Comparison of ENCODE assay signal across 1 cellular context in genomic region chr22:41239443-41240128, GRCh38.
TF ChIP-seq lines count a peak whose summit lies in the region.

No MANE protein-coding gene starts in this region.

TF ChIP-seq in IMR-90, 13 proteins besides CTCF, POLR2A, EP300 and RAD21:
- TF ChIP-seq CHD1 (IDR thresholded peaks at IDR 0.05; ENCODE audit: low read depth, low read length) (no peak), MXI1 (IDR thresholded peaks at IDR 0.05; ENCODE audit: borderline replicate concordance, low read depth, low read length) (no peak), MAZ (IDR thresholded peaks at IDR 0.05; ENCODE audit: borderline replicate concordance, low read depth, low read length) (no peak), BHLHE40 (IDR thresholded peaks at IDR 0.05; ENCODE audit: low read depth, low read length) (no peak), CEBPB (IDR thresholded peaks at IDR 0.05; ENCODE audit: low read depth, low read length) (no peak), NFE2L2 (IDR thresholded peaks at IDR 0.05; ENCODE audit: low read depth, low read length) (no peak), USF2 (IDR thresholded peaks at IDR 0.05; ENCODE audit: low read depth, low read length) (no peak)
TF ChIP-seq in IMR-90: peak in this region for 0.
